18 cellular contexts compared by ENCODE assay signal in the genomic region with DNA sequence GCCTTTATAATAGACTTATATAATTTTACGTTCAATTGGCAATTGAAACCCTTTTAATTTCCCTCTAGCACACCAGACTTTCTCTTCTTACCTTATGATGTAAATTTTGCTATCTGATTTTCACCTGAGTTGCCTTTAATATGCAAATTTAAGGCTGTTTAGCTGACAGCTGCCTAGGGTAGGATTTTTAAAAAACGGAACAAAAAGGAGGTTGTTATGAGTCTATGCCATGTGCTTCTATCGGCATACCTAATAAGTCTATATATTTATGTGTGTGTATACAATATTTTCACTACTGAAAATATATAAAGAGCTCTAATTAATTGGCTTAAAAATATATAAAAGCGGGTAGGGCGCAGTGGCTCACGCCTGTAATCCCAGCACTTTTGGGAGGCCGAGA. TPM values are rescaled to one million over a fixed set of nuclear protein-coding genes. Genes with fewer than 3 reads are reported as not detected.
DNase-seq lines count a peak whose midpoint lies in the region; ATAC-seq and TF ChIP-seq lines count a peak whose summit lies in the region.
"Had no signal": no experiment of that assay in that cellular context is flagged by ENCODE, and none has a peak within 500 bp of the region (broad histone marks: within the 10 kb centered on the region; RNA-seq: fewer than 3 reads in every experiment).

No MANE protein-coding gene starts in this region.

- ATAC-seq in GM19328 (IDR thresholded peaks at IDR 0.05; ENCODE audit: unreplicated experiment) (peak; percentile 50), WTC11 (no peak), memory B cell (ENCODE audit: low read depth) (peak; percentile 98)
- ATAC-seq in activated T-cell treated with anti-CD3 and anti-CD28 coated beads, Interleukin-2, amount 50 U/mL, for 72 hours (replicated peaks in 1 of 2), result no peak
- ATAC-seq: A549, PC-3 had no signal

- H3K27ac ChIP-seq in HUES6 (ENCODE audit: low read depth, low read length), result peak overlapping the region; percentile 81
- H3K27ac ChIP-seq: A549, SJSA1 had no signal

- POLR2A ChIA-PET in WTC11 (lab: Charles Lee), result no interaction called here
- POLR2A ChIA-PET in activated CD4-positive, alpha-beta memory T cell treated with anti-CD3 and anti-CD28 coated beads for 36 hours (lab: Charles Lee), result no interaction called here

- H3K9ac ChIP-seq in HUES6 (ENCODE audit: low read length), result no peak overlapping the region

- no peak overlapping the region for H3K4me3 ChIP-seq in HUES6 (ENCODE audit: low read depth, low read length)
- H3K4me3 ChIP-seq: A549, SJSA1 had no signal

- DNase-seq in WTC11 (ENCODE audit: low spot score) (no peak), memory B cell (ENCODE audit: low spot score in 2 of 2) (peak in 1 of 2 donors; percentile 25), NAMALWA (ENCODE audit: low spot score) (no peak)
- DNase-seq in activated T-cell treated with anti-CD3 and anti-CD28 coated beads, Interleukin-2, amount 50 U/mL, for 72 hours, result no peak
- DNase-seq in activated CD4-positive, alpha-beta memory T cell treated with anti-CD3 and anti-CD28 coated beads for 36 hours, result no peak
- DNase-seq: Caco-2, KBM-7, NCI-H1105 treated with DMSO at 0.1 percent for 48 hours, NCI-H1930, NCI-H524 treated with DMSO at 0.1 percent for 48 hours, PC-3 had no signal

- no peaks in the 10 kb centered on the region for H3K9me3 Mint-ChIP-seq in WTC11
- H3K9me3 Mint-ChIP-seq in memory B cell, result no peaks in the 10 kb centered on the region
- H3K9me3 Mint-ChIP-seq in activated T-cell treated with anti-CD3 and anti-CD28 coated beads, Interleukin-2, amount 50 U/mL, for 72 hours, result no peaks in the 10 kb centered on the region
- H3K9me3 Mint-ChIP-seq in activated CD4-positive, alpha-beta memory T cell treated with anti-CD3 and anti-CD28 coated beads for 36 hours, result no peaks in the 10 kb centered on the region

- H3K4me1 Mint-ChIP-seq in WTC11 (peaks cover 39% of the 10 kb centered on the region), memory B cell (peaks cover 3% of the 10 kb centered on the region)
- peaks cover 24% of the 10 kb centered on the region for H3K4me1 Mint-ChIP-seq in activated T-cell treated with anti-CD3 and anti-CD28 coated beads, Interleukin-2, amount 50 U/mL, for 72 hours (ENCODE audit: low read depth)
- peaks cover 12% of the 10 kb centered on the region for H3K4me1 Mint-ChIP-seq in activated CD4-positive, alpha-beta memory T cell treated with anti-CD3 and anti-CD28 coated beads for 36 hours (ENCODE audit: low read depth)

- H3K4me3 Mint-ChIP-seq in WTC11 (peak overlapping the region; percentile 30), memory B cell (peak overlapping the region; percentile 50)
- H3K4me3 Mint-ChIP-seq in activated T-cell treated with anti-CD3 and anti-CD28 coated beads, Interleukin-2, amount 50 U/mL, for 72 hours, result no peak overlapping the region
- no peak overlapping the region for H3K4me3 Mint-ChIP-seq in activated CD4-positive, alpha-beta memory T cell treated with anti-CD3 and anti-CD28 coated beads for 36 hours

- TF ChIP-seq CTCF in WTC11 (IDR thresholded peaks at IDR 0.05), result no peak

- H3K27ac Mint-ChIP-seq in WTC11 (peak overlapping the region; percentile 95; the same call in 1 of the 2 replicates), memory B cell (peak overlapping the region; percentile 79)
- H3K27ac Mint-ChIP-seq in activated T-cell treated with anti-CD3 and anti-CD28 coated beads, Interleukin-2, amount 50 U/mL, for 72 hours, result no peak overlapping the region
- no peak overlapping the region for H3K27ac Mint-ChIP-seq in activated CD4-positive, alpha-beta memory T cell treated with anti-CD3 and anti-CD28 coated beads for 36 hours

- H3K27me3 Mint-ChIP-seq in WTC11 (ENCODE audit: low read depth) (no peaks in the 10 kb centered on the region), memory B cell (no peaks in the 10 kb centered on the region)
- no peaks in the 10 kb centered on the region for H3K27me3 Mint-ChIP-seq in activated T-cell treated with anti-CD3 and anti-CD28 coated beads, Interleukin-2, amount 50 U/mL, for 72 hours (ENCODE audit: low read depth)
- H3K27me3 Mint-ChIP-seq in activated CD4-positive, alpha-beta memory T cell treated with anti-CD3 and anti-CD28 coated beads for 36 hours, result no peaks in the 10 kb centered on the region

- H3K36me3 Mint-ChIP-seq in WTC11, result peaks cover 10% of the 10 kb centered on the region; the same call in 1 of the 2 replicates
- H3K36me3 Mint-ChIP-seq in memory B cell, result peaks cover 3% of the 10 kb centered on the region
- H3K36me3 Mint-ChIP-seq in activated T-cell treated with anti-CD3 and anti-CD28 coated beads, Interleukin-2, amount 50 U/mL, for 72 hours (ENCODE audit: insufficient read depth in 2 of 2), result peaks cover 1 to 2% of the 10 kb centered on the region in 2 donors
- H3K36me3 Mint-ChIP-seq in activated CD4-positive, alpha-beta memory T cell treated with anti-CD3 and anti-CD28 coated beads for 36 hours, result peaks cover 1% of the 10 kb centered on the region

- no peaks in the 10 kb centered on the region for H3K27me3 ChIP-seq in HUES6 (ENCODE audit: control insufficient read depth, insufficient read depth, low read length)
- H3K27me3 ChIP-seq: SJSA1 had no signal

- H3K36me3 ChIP-seq in HUES6 (ENCODE audit: control insufficient read depth, insufficient read depth, low read length), result peaks cover 4% of the 10 kb centered on the region

- H3K9me3 ChIP-seq in HUES6 (ENCODE audit: control insufficient read depth, insufficient read depth, low read depth, low read length), result no peaks in the 10 kb centered on the region
- H3K9me3 ChIP-seq: A549, SJSA1 had no signal

- H3K4me1 ChIP-seq in HUES6 (ENCODE audit: control insufficient read depth, insufficient read depth, low read length), result peaks cover 16% of the 10 kb centered on the region
- H3K4me1 ChIP-seq: A549, SJSA1 had no signal

- CTCF ChIA-PET in WTC11 (lab: Charles Lee), result interaction anchor here (0.5 to 2.9 kb wide), 2 partner anchors 17 to 71 kb away, joined by 4 to 15 read pairs; a partner anchor contains a TSS
- CTCF ChIA-PET in activated CD4-positive, alpha-beta memory T cell treated with anti-CD3 and anti-CD28 coated beads for 36 hours (lab: Charles Lee), result interaction anchor here (1.1 kb wide), 1 partner anchor 71 kb away, joined by 3 read pairs; no protein-coding TSS in a partner anchor

- intact Hi-C loops in activated CD4-positive, alpha-beta memory T cell treated with anti-CD3 and anti-CD28 coated beads for 36 hours (cut with micrococcal nuclease), result no loop called here

TF ChIP-seq in WTC11, 78 proteins besides CTCF, POLR2A, EP300 and RAD21 (continues in another document):
- TF ChIP-seq FOXP1 (CRISPR knock-in tag; IDR thresholded peaks at IDR 0.05; ENCODE audit: borderline replicate concordance) (no peak), OVOL2 (CRISPR knock-in tag; IDR thresholded peaks at IDR 0.05; ENCODE audit: borderline replicate concordance) (no peak), ELF4 (CRISPR knock-in tag; IDR thresholded peaks at IDR 0.05; ENCODE audit: low read depth) (no peak), MXD4 (CRISPR knock-in tag; IDR thresholded peaks at IDR 0.05; ENCODE audit: borderline replicate concordance) (no peak)
- TF ChIP-seq, protein P1, sequence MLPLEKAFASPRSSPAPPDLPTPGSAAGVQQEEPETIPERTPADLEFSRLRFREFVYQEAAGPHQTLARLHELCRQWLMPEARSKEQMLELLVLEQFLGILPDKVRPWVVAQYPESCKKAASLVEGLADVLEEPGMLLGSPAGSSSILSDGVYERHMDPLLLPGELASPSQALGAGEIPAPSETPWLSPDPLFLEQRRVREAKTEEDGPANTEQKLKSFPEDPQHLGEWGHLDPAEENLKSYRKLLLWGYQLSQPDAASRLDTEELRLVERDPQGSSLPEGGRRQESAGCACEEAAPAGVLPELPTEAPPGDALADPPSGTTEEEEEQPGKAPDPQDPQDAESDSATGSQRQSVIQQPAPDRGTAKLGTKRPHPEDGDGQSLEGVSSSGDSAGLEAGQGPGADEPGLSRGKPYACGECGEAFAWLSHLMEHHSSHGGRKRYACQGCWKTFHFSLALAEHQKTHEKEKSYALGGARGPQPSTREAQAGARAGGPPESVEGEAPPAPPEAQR (CRISPR knock-in tag; IDR thresholded peaks at IDR 0.05), result no peak
- TF ChIP-seq, protein P2, sequence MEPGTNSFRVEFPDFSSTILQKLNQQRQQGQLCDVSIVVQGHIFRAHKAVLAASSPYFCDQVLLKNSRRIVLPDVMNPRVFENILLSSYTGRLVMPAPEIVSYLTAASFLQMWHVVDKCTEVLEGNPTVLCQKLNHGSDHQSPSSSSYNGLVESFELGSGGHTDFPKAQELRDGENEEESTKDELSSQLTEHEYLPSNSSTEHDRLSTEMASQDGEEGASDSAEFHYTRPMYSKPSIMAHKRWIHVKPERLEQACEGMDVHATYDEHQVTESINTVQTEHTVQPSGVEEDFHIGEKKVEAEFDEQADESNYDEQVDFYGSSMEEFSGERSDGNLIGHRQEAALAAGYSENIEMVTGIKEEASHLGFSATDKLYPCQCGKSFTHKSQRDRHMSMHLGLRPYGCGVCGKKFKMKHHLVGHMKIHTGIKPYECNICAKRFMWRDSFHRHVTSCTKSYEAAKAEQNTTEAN (CRISPR knock-in tag; IDR thresholded peaks at IDR 0.05), result no peak

RNA-seq across cellular contexts. Expression of a gene that starts 11.8 kb away (rescaled TPM):
- total RNA-seq in WTC11 (2021), result 251 to 266 TPM (median 259 TPM) in 3 replicates
- total RNA-seq in activated T-cell treated with anti-CD3 and anti-CD28 coated beads, Interleukin-2, amount 50 U/mL, for 72 hours, result 100 to 1,000 TPM; 147 to 162 TPM
- total RNA-seq in activated CD4-positive, alpha-beta memory T cell treated with anti-CD3 and anti-CD28 coated beads for 36 hours, result 100 to 1,000 TPM; 235 to 252 TPM

RNA-seq across cellular contexts. Expression of a gene that starts 17.1 kb away (rescaled TPM):
- total RNA-seq in WTC11 (2021), result 84.9 to 85.7 TPM (median 85.4 TPM) in 3 replicates
- total RNA-seq in activated T-cell treated with anti-CD3 and anti-CD28 coated beads, Interleukin-2, amount 50 U/mL, for 72 hours, result 10 to 100 TPM; 54.2 to 69.8 TPM
- 10 to 100 TPM; 54.9 to 57.2 TPM for total RNA-seq in activated CD4-positive, alpha-beta memory T cell treated with anti-CD3 and anti-CD28 coated beads for 36 hours

RNA-seq across cellular contexts. Expression of a gene that starts 17.5 kb away (rescaled TPM):
- 18.0 to 19.9 TPM (median 19.1 TPM) in 3 replicates for total RNA-seq in WTC11 (2021)
- total RNA-seq in activated T-cell treated with anti-CD3 and anti-CD28 coated beads, Interleukin-2, amount 50 U/mL, for 72 hours, result 10 to 100 TPM; 19.8 to 20.0 TPM
- 10 to 100 TPM; 12.9 to 14.1 TPM for total RNA-seq in activated CD4-positive, alpha-beta memory T cell treated with anti-CD3 and anti-CD28 coated beads for 36 hours

RNA-seq across cellular contexts. Expression of a gene that starts 22.1 kb away (rescaled TPM):
- total RNA-seq in WTC11 (2021), result 0.09 to 0.14 TPM in 2 of 3 replicates, not detected in the other
- not detected for total RNA-seq in activated T-cell treated with anti-CD3 and anti-CD28 coated beads, Interleukin-2, amount 50 U/mL, for 72 hours
- not detected for total RNA-seq in activated CD4-positive, alpha-beta memory T cell treated with anti-CD3 and anti-CD28 coated beads for 36 hours
- total RNA-seq: Caco-2, H4, HT-29, MCF 10A, PC-3, SJSA1 had no signal

RNA-seq across cellular contexts. Expression of a gene that starts 32.1 kb away (rescaled TPM):
- 164 to 165 TPM (median 164 TPM) in 3 replicates for total RNA-seq in WTC11 (2021)
- total RNA-seq in activated T-cell treated with anti-CD3 and anti-CD28 coated beads, Interleukin-2, amount 50 U/mL, for 72 hours, result 10 to 100 TPM in 1 of 2 donors, 1 to 10 TPM in 1; 6.3 to 10.6 TPM
- total RNA-seq in activated CD4-positive, alpha-beta memory T cell treated with anti-CD3 and anti-CD28 coated beads for 36 hours, result 1 to 10 TPM; 3.5 to 4.4 TPM

Comparison
In these comparisons a context has a peak if more than half of its experiments do, and no peak if none do; other contexts are left out.
1. ATAC-seq: peak in GM19328 (single experiment) and memory B cell (single experiment); none in WTC11 (single experiment) and activated T-cell treated with anti-CD3 and anti-CD28 coated beads, Interleukin-2, amount 50 U/mL, for 72 hours (0 of 2).
2. H3K27ac Mint-ChIP-seq: peak in WTC11 (single experiment) and memory B cell (single experiment); none in activated T-cell treated with anti-CD3 and anti-CD28 coated beads, Interleukin-2, amount 50 U/mL, for 72 hours (single experiment) and activated CD4-positive, alpha-beta memory T cell treated with anti-CD3 and anti-CD28 coated beads for 36 hours (single experiment).
3. H3K4me3 Mint-ChIP-seq: peak in WTC11 (single experiment) and memory B cell (single experiment); none in activated T-cell treated with anti-CD3 and anti-CD28 coated beads, Interleukin-2, amount 50 U/mL, for 72 hours (0 of 2) and activated CD4-positive, alpha-beta memory T cell treated with anti-CD3 and anti-CD28 coated beads for 36 hours (single experiment).